8 cellular contexts compared by ENCODE assay signal in genomic region chr10:73413528-73414229, GRCh38. TPM values are rescaled to one million over a fixed set of nuclear protein-coding genes. Genes with fewer than 3 reads are reported as not detected.
A peak's percentile ranks its signal among the peaks of the same experiment; 100 is the strongest.
DNase-seq lines count a peak whose midpoint lies in the region; TF ChIP-seq lines count a peak whose summit lies in the region.

ANXA7 (minus strand) TSS chr10:73414058; CDS start chr10:73400856, 13,202 bp downstream.

- peaks cover 7% of the 10 kb centered on the region for H4K20me1 ChIP-seq in Loucy (ENCODE audit: insufficient read depth, low read length, poor library complexity, severe bottlenecking)

- intact Hi-C loops in stomach (cut with DNase I; ENCODE audit: low total_unique reads), result no loop called here

- no peaks in the 10 kb centered on the region for H3K9me2 ChIP-seq in Loucy (replicated peaks; ENCODE audit: low read depth, low read length)

- H3F3A ChIP-seq in Loucy (ENCODE audit: low read depth), result no peaks in the 10 kb centered on the region; the same call in 1 of the 2 replicates

- peak within 1 kb of the TSS; percentile 98 for H3K4me2 ChIP-seq in Loucy (ENCODE audit: low read depth, low read length, poor library complexity, severe bottlenecking)

- peak; percentile 44 for TF ChIP-seq EP300 in stomach (IDR thresholded peaks at IDR 0.05)

- peaks cover 30% of the 10 kb centered on the region for H3K4me1 Mint-ChIP-seq in neural crest cell

- H3K4me3 ChIP-seq in H7 (ENCODE audit: insufficient read depth, low read depth, low read length), result peak within 1 kb of the TSS; percentile 85
- H3K4me3 ChIP-seq in Loucy (ENCODE audit: low read length, poor library complexity, severe bottlenecking), result peak within 1 kb of the TSS; percentile 93
- H3K4me3 ChIP-seq in fibroblast of villous mesenchyme (ENCODE audit: low read depth, low read length), result peak within 1 kb of the TSS; percentile 89
- peak within 1 kb of the TSS; percentile 67 to 94 (median 84) for H3K4me3 ChIP-seq in stomach

- TF ChIP-seq POLR2A in stomach (IDR thresholded peaks at IDR 0.05), result peak in 2 of 4 donors; percentile 41 to 51

- TF ChIP-seq CTCF in Loucy (conservative IDR thresholded peaks at IDR 0.05; ENCODE audit: low read length), result no peak
- peak; percentile 34 for TF ChIP-seq CTCF in fibroblast of villous mesenchyme (IDR thresholded peaks at IDR 0.05; ENCODE audit: insufficient read depth, low read depth, low read length)
- TF ChIP-seq CTCF in neural crest cell (conservative IDR thresholded peaks at IDR 0.05), result peak; percentile 48
- peak in 3 of 7 experiments; percentile 17 to 44 (median 25) for TF ChIP-seq CTCF in stomach (IDR thresholded peaks at IDR 0.05)

- H3K9me3 Mint-ChIP-seq in neural crest cell, result no peaks in the 10 kb centered on the region

- DNase-seq in GF-D8 (lab: John Stamatoyannopoulos, UW) (peak; percentile 84), H7 (peak; percentile 99), SIG-M5 (lab: John Stamatoyannopoulos, UW) (peak; percentile 27), activated gamma-delta T cell (lab: John Stamatoyannopoulos, UW) (peak; percentile 89), fibroblast of villous mesenchyme (ENCODE audit: low read depth) (peak; percentile 86), neural crest cell (ENCODE audit: low read depth, low spot score) (peak; percentile 75), stomach (peak; percentile 97)

- H3K27me3 ChIP-seq in H7 (ENCODE audit: control insufficient read depth, insufficient read depth, low read length), result no peaks in the 10 kb centered on the region; the same call in 1 of the 2 replicates
- no peaks in the 10 kb centered on the region for H3K27me3 ChIP-seq in Loucy (ENCODE audit: insufficient read depth, low read length, poor library complexity, severe bottlenecking)
- no peaks in the 10 kb centered on the region for H3K27me3 ChIP-seq in stomach

- H3K4me1 ChIP-seq in Loucy (ENCODE audit: insufficient read depth, low read length, poor library complexity, severe bottlenecking) (peaks cover 34% of the 10 kb centered on the region), stomach (peaks cover 23 to 47% (median 34%) of the 10 kb centered on the region in 4 donors)

- H3K9me3 ChIP-seq in Loucy (ENCODE audit: insufficient read depth, low read depth, low read length) (no peaks in the 10 kb centered on the region), stomach (no peaks in the 10 kb centered on the region)

- H3K36me3 Mint-ChIP-seq in neural crest cell (ENCODE audit: low read depth), result peaks cover 3% of the 10 kb centered on the region

- H3K4me3 Mint-ChIP-seq in neural crest cell, result peak within 1 kb of the TSS; percentile 92

- peaks cover 43% of the 10 kb centered on the region for H3K79me2 ChIP-seq in Loucy (ENCODE audit: insufficient read depth, low read length)

- H3K27ac ChIP-seq in stomach, result peak within 1 kb of the TSS; percentile 95 to 98 (median 98)

- no peaks in the 10 kb centered on the region for H3K36me3 ChIP-seq in H7 (replicated peaks; ENCODE audit: control insufficient read depth, insufficient read depth, low read length)
- no peaks in the 10 kb centered on the region for H3K36me3 ChIP-seq in Loucy (ENCODE audit: insufficient read depth, low read length)
- no peaks in the 10 kb centered on the region for H3K36me3 ChIP-seq in stomach

- peak within 1 kb of the TSS; percentile 92 for H2AFZ ChIP-seq in Loucy (ENCODE audit: low read length)

- H3K9ac ChIP-seq in Loucy (ENCODE audit: low read depth, low read length, poor library complexity, severe bottlenecking), result peak within 1 kb of the TSS; percentile 90

- H3K27ac Mint-ChIP-seq in neural crest cell (ENCODE audit: unreplicated experiment), result peak within 1 kb of the TSS; percentile 73

- 0 to 1% (median 0%) methylated on average over 31 to 62 of the region's 62 CpGs for WGBS in stomach, 5 donors

- H3K27me3 Mint-ChIP-seq in neural crest cell (ENCODE audit: low read depth), result peaks cover 12% of the 10 kb centered on the region

RNA-seq across cellular contexts. Expression of gene ANXA7, which starts in this region (rescaled TPM):
- total RNA-seq in H7 (2014; rRNA removed; shearing (Covaris generic)), result 94.1 and 97.7 TPM in 2 replicates
- 98.6 and 118 TPM in 2 replicates for total RNA-seq in fibroblast of villous mesenchyme
- total RNA-seq in neural crest cell, result 48.1 and 48.8 TPM in 2 replicates
- 100 to 1,000 TPM in 1 of 5 donors, 10 to 100 TPM in 4; 16.2 to 103 (median 60.6) TPM for total RNA-seq in stomach
- 10 to 100 TPM; 38.7 to 67.4 (median 55.7) TPM for polyA plus RNA-seq in stomach

Comparison
In these comparisons a context has a peak if more than half of its experiments do, and no peak if none do; other contexts are left out.
1. Peak in every context shown above with its lines: DNase-seq, H3K4me3 ChIP-seq and H3K27ac ChIP-seq.
2. DNase-seq: peak in every context shown above with its lines; median percentile 99 in H7; 97 in stomach; 89 in activated gamma-delta T cell; 86 in fibroblast of villous mesenchyme; 84 in GF-D8; 75 in neural crest cell; 27 in SIG-M5.